21 cellular contexts compared by ENCODE assay signal in the genomic region with DNA sequence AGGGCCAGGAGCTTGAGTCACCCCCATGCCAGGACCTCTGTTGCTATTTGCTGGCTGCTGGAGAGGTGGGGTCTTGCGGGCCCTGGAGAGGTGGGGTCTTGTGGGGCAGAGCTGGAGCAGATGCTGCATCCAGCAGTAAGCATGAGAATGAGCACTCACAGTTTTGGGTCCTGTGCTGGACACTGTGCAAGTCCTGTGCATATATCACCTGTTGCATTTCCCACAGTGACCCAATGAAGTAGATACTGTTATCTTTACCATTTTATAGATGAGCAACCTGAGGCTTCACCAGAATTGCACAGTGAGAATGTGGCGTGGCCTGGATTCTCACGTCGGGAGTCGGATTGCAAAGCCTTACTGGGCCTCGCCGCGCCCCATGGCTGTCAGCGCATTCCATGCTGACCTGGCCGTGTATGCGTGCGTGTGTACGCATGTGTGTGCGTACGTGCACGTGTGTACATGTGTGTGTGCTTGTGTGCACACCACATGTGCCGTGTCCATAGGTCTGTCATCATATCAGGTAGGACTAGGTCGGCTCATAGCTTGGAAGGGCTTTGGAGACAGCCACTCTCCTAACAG. TPM values are rescaled to one million over a fixed set of nuclear protein-coding genes. Genes with fewer than 3 reads are reported as not detected.
DNase-seq lines count a peak whose midpoint lies in the region; ATAC-seq and TF ChIP-seq lines count a peak whose summit lies in the region.
"Had no signal": no experiment of that assay in that cellular context is flagged by ENCODE, and none has a peak within 500 bp of the region (broad histone marks: within the 10 kb centered on the region; RNA-seq: fewer than 3 reads in every experiment).

No MANE protein-coding gene starts in this region.

- H3K36me3 ChIP-seq in gastroesophageal sphincter, result peaks cover 0 to 54% of the 10 kb centered on the region in 2 donors
- H3K36me3 ChIP-seq in stomach, result peaks cover 11 to 65% (median 48%) of the 10 kb centered on the region in 4 donors

- no peak for TF ChIP-seq EP300 in gastroesophageal sphincter (IDR thresholded peaks at IDR 0.05)
- TF ChIP-seq EP300 in stomach (IDR thresholded peaks at IDR 0.05), result no peak

- H3K27ac ChIP-seq in VCaP (peak overlapping the region; percentile 97), gastroesophageal sphincter (peak overlapping the region in 3 of 4 donors; percentile 45 to 85 (median 77)), stomach (peak overlapping the region in 3 of 5 donors; percentile 78 to 88 (median 85))
- H3K27ac ChIP-seq: epithelial cell of prostate had no signal

- H3K9me3 ChIP-seq in gastroesophageal sphincter (no peaks in the 10 kb centered on the region), stomach (no peaks in the 10 kb centered on the region)
- H3K9me3 ChIP-seq: gastrocnemius medialis, MG63, mucosa of descending colon, SK-N-SH had no signal

- WGBS in gastroesophageal sphincter (ENCODE audit: low coverage in 1 of 2), 2 donors, result 90 to 94% methylated on average over 9 to 14 of the region's 18 CpGs
- WGBS in stomach, 5 donors, result 89 to 94% (median 92%) methylated on average over 18 of the region's 18 CpGs

- no peaks in the 10 kb centered on the region for H3K4me1 Mint-ChIP-seq in activated CD4-positive, alpha-beta memory T cell treated with anti-CD3 and anti-CD28 coated beads, Interleukin-2, amount 10 ng/mL, durations not matched to agents 7 days and 5 days

- DNase-seq in stomach, result no peak
- DNase-seq in activated CD4-positive, alpha-beta memory T cell treated with anti-CD3 and anti-CD28 coated beads, Interleukin-2, amount 10 ng/mL, durations not matched to agents 7 days and 5 days, result no peak
- DNase-seq in NK-92 treated with Interleukin-12 subunit alpha and Interleukin-12 subunit beta, amount 100 ng/mL, for 24 hours (lab: John Stamatoyannopoulos, UW), result no peak
- DNase-seq: COR-L47, dermis blood vessel endothelial cell, gastrocnemius medialis, IMR-90, MG63, NCI-H1694, NCI-H2227 treated with DMSO at 0.1 percent for 48 hours, nucleus accumbens, SK-N-SH, T-helper 9 cell had no signal

- TF ChIP-seq POLR2A in gastroesophageal sphincter (IDR thresholded peaks at IDR 0.05) (no peak), stomach (IDR thresholded peaks at IDR 0.05) (no peak)

- H3K4me1 ChIP-seq in gastroesophageal sphincter, result peaks cover 0 to 74% (median 18%) of the 10 kb centered on the region in 3 donors
- H3K4me1 ChIP-seq in stomach, result peaks cover 40 to 73% (median 55%) of the 10 kb centered on the region in 4 donors

- ATAC-seq in gastroesophageal sphincter, result no peak
- no peak for ATAC-seq in GM19351 (IDR thresholded peaks at IDR 0.05; ENCODE audit: unreplicated experiment)
- ATAC-seq: activated CD4-positive, CD25-positive, alpha-beta regulatory T cell treated with anti-CD3 and anti-CD28 coated beads, Interleukin-2, amount 50 U/mL, for 24 hours; gastrocnemius medialis; mucosa of descending colon; Panc1; stimulated activated memory B cell treated with anti-CD40 and anti-IgM and Interleukin-4, amounts not matched to agents 10 μg/mL and 1 μg/mL and 100 μg/mL, for 72 hours had no signal

- POLR2A ChIA-PET in activated CD4-positive, alpha-beta memory T cell treated with anti-CD3 and anti-CD28 coated beads, Interleukin-2, amount 10 ng/mL, durations not matched to agents 7 days and 5 days (lab: Charles Lee), result interaction anchor here (1.0 kb wide), 1 partner anchor 12 kb away, joined by 3 read pairs; a partner anchor contains a TSS

- no peaks in the 10 kb centered on the region for H3K27me3 ChIP-seq in gastroesophageal sphincter
- H3K27me3 ChIP-seq in stomach, result no peaks in the 10 kb centered on the region
- H3K27me3 ChIP-seq: gastrocnemius medialis, MG63 had no signal

- TF ChIP-seq CTCF in VCaP (conservative IDR thresholded peaks at IDR 0.05) (no peak), gastroesophageal sphincter (IDR thresholded peaks at IDR 0.05) (no peak), stomach (IDR thresholded peaks at IDR 0.05) (no peak)

- no peaks in the 10 kb centered on the region for H3K27me3 Mint-ChIP-seq in activated CD4-positive, alpha-beta memory T cell treated with anti-CD3 and anti-CD28 coated beads, Interleukin-2, amount 10 ng/mL, durations not matched to agents 7 days and 5 days
- H3K27me3 Mint-ChIP-seq: stimulated activated memory B cell treated with anti-CD40 and anti-IgM and Interleukin-4, amounts not matched to agents 10 μg/mL and 1 μg/mL and 100 μg/mL, for 72 hours had no signal

- CTCF ChIA-PET in activated CD4-positive, alpha-beta memory T cell treated with anti-CD3 and anti-CD28 coated beads, Interleukin-2, amount 10 ng/mL, durations not matched to agents 7 days and 5 days (lab: Charles Lee), result interaction anchor here (1.0 kb wide), 1 partner anchor 9 kb away, joined by 3 read pairs; no protein-coding TSS in a partner anchor

- no peak overlapping the region for H3K4me3 Mint-ChIP-seq in activated CD4-positive, alpha-beta memory T cell treated with anti-CD3 and anti-CD28 coated beads, Interleukin-2, amount 10 ng/mL, durations not matched to agents 7 days and 5 days
- H3K4me3 Mint-ChIP-seq: stimulated activated memory B cell treated with anti-CD40 and anti-IgM and Interleukin-4, amounts not matched to agents 10 μg/mL and 1 μg/mL and 100 μg/mL, for 72 hours had no signal

- intact Hi-C loops in stomach (cut with DNase I; ENCODE audit: low total_unique reads), result no loop called here

- H3K36me3 Mint-ChIP-seq in activated CD4-positive, alpha-beta memory T cell treated with anti-CD3 and anti-CD28 coated beads, Interleukin-2, amount 10 ng/mL, durations not matched to agents 7 days and 5 days (ENCODE audit: low read depth), result peaks cover 27% of the 10 kb centered on the region

- no peak overlapping the region for H3K27ac Mint-ChIP-seq in activated CD4-positive, alpha-beta memory T cell treated with anti-CD3 and anti-CD28 coated beads, Interleukin-2, amount 10 ng/mL, durations not matched to agents 7 days and 5 days
- H3K27ac Mint-ChIP-seq: stimulated activated memory B cell treated with anti-CD40 and anti-IgM and Interleukin-4, amounts not matched to agents 10 μg/mL and 1 μg/mL and 100 μg/mL, for 72 hours had no signal

- H3K4me3 ChIP-seq in gastroesophageal sphincter (no peak overlapping the region), stomach (no peak overlapping the region)
- H3K4me3 ChIP-seq: gastrocnemius medialis, MG63, mucosa of descending colon had no signal

- no peaks in the 10 kb centered on the region for H3K9me3 Mint-ChIP-seq in activated CD4-positive, alpha-beta memory T cell treated with anti-CD3 and anti-CD28 coated beads, Interleukin-2, amount 10 ng/mL, durations not matched to agents 7 days and 5 days
- H3K9me3 Mint-ChIP-seq: stimulated activated memory B cell treated with anti-CD40 and anti-IgM and Interleukin-4, amounts not matched to agents 10 μg/mL and 1 μg/mL and 100 μg/mL, for 72 hours had no signal

RNA-seq across cellular contexts. Expression of a gene that starts 12.0 kb away (rescaled TPM):
- total RNA-seq in gastroesophageal sphincter (10 to 100 TPM; 25.8 to 41.4 (median 28.4) TPM), stomach (10 to 100 TPM in 3 of 5 donors, 1 to 10 TPM in 2; 6.4 to 21.4 (median 14.9) TPM)
- polyA plus RNA-seq in stomach, result 10 to 100 TPM; 42.8 to 96.5 (median 48.4) TPM
- 10 to 100 TPM; 27.5 to 31.0 TPM for total RNA-seq in activated CD4-positive, alpha-beta memory T cell treated with anti-CD3 and anti-CD28 coated beads, Interleukin-2, amount 10 ng/mL, durations not matched to agents 7 days and 5 days

RNA-seq across cellular contexts. Expression of a gene that starts 12.3 kb away (rescaled TPM):
- total RNA-seq in gastroesophageal sphincter, result 10 to 100 TPM; 31.1 to 41.3 (median 38.5) TPM
- 100 to 1,000 TPM in 1 of 5 donors, 10 to 100 TPM in 3, 1 to 10 TPM in 1; 4.3 to 207 (median 24.3) TPM for total RNA-seq in stomach
- polyA plus RNA-seq in stomach, result 10 to 100 TPM in 2 of 3 donors, 1 to 10 TPM in 1; 7.5 to 11.6 (median 10.8) TPM
- total RNA-seq in activated CD4-positive, alpha-beta memory T cell treated with anti-CD3 and anti-CD28 coated beads, Interleukin-2, amount 10 ng/mL, durations not matched to agents 7 days and 5 days, result 10 to 100 TPM; 29.1 to 29.9 TPM

RNA-seq across cellular contexts. Expression of a gene that starts 45.8 kb away (rescaled TPM):
- 10 to 100 TPM; 22.5 to 45.2 (median 30.9) TPM for total RNA-seq in gastroesophageal sphincter
- 10 to 100 TPM in 4 of 5 donors, 1 to 10 TPM in 1; 5.5 to 39.7 (median 18.5) TPM for total RNA-seq in stomach
- 10 to 100 TPM in 2 of 3 donors, 1 to 10 TPM in 1; 9.0 to 16.9 (median 14.8) TPM for polyA plus RNA-seq in stomach
- 1 to 10 TPM; 4.5 to 5.1 TPM for total RNA-seq in activated CD4-positive, alpha-beta memory T cell treated with anti-CD3 and anti-CD28 coated beads, Interleukin-2, amount 10 ng/mL, durations not matched to agents 7 days and 5 days

RNA-seq across cellular contexts. Expression of a gene that starts 52.2 kb away (rescaled TPM):
- total RNA-seq in gastroesophageal sphincter, result 1,000 to 10,000 TPM in 2 of 4 donors, 100 to 1,000 TPM in 2; 453 to 1,624 (median 922) TPM
- 1,000 to 10,000 TPM in 1 of 5 donors, 100 to 1,000 TPM in 4; 216 to 1,146 (median 643) TPM for total RNA-seq in stomach
- polyA plus RNA-seq in stomach, result 1,000 to 10,000 TPM in 1 of 3 donors, 100 to 1,000 TPM in 2; 778 to 1,091 (median 976) TPM
- 1 to 10 TPM; 3.8 to 5.5 TPM for total RNA-seq in activated CD4-positive, alpha-beta memory T cell treated with anti-CD3 and anti-CD28 coated beads, Interleukin-2, amount 10 ng/mL, durations not matched to agents 7 days and 5 days

RNA-seq across cellular contexts. Expression of a gene that starts 54.2 kb away (rescaled TPM):
- total RNA-seq in gastroesophageal sphincter, result 100 to 1,000 TPM; 275 to 390 (median 339) TPM
- total RNA-seq in stomach, result 100 to 1,000 TPM in 4 of 5 donors, 10 to 100 TPM in 1; 76.4 to 522 (median 201) TPM
- 10 to 100 TPM; 56.5 to 90.3 (median 61.8) TPM for polyA plus RNA-seq in stomach
- total RNA-seq in activated CD4-positive, alpha-beta memory T cell treated with anti-CD3 and anti-CD28 coated beads, Interleukin-2, amount 10 ng/mL, durations not matched to agents 7 days and 5 days, result 100 to 1,000 TPM; 152 to 160 TPM
